Comparison of ENCODE assay signal across 9 cellular contexts in the genomic region with DNA sequence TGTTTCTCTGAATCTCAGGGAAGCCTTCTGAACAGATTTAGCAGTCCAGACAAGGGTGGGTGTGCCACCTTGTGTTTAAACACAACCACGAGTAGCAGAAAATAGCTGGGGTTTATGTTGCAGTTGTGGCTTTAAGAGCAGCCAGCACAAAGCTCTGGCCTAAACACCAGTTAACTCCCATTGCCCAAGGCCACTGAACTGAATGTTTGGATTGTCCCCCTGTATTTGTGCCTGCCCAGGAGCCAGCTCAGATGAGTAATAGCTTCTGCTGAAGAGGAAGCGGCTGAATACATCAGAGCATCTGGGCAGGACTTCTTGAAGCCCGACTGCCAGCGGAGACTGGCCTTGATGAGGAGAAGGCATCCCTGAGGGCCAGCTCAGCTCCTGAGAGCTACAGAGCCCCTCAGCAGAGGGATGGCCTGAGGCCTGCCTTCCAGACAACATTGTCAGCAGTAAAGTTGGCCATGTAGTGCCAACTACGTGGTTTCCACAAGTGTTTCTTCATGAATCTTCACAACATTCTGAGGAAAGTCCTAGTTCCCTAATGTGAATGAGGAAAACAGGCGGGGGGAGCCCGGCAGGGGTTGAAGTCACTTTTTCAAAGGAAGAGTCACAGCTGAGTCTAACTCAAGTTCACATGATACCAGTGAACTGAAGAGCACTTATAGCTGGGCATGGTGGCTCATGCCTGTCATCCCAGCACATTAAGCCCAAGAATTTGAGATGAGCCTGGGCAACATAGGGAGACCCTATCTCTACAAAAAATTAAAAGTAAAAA.
DNase-seq lines count a peak whose midpoint lies in the region; ATAC-seq, FAIRE-seq and TF ChIP-seq lines count a peak whose summit lies in the region.
"Had no signal": no experiment of that assay in that cellular context is flagged by ENCODE, and none has a peak within 500 bp of the region (broad histone marks: within the 10 kb centered on the region; RNA-seq: fewer than 3 reads in every experiment).

No MANE protein-coding gene starts in this region.

- peaks cover 30% of the 10 kb centered on the region for H3K4me1 Mint-ChIP-seq in osteocyte (ENCODE audit: unreplicated experiment)

- DNase-seq in ELF-1 (ENCODE audit: low read depth, low spot score) (peak; percentile 34), RPMI7951 (ENCODE audit: low read depth) (peak; percentile 99), fibroblast of gingiva (ENCODE audit: low read depth) (peak; percentile 94), osteocyte (ENCODE audit: extremely low spot score, unreplicated experiment) (no peak), RCC 7860 (ENCODE audit: low spot score) (no peak), 8988T (no peak), NCI-H82 (lab: John Stamatoyannopoulos, UW) (no peak)
- DNase-seq: activated CD4-positive, CD25-positive, alpha-beta regulatory T cell treated with anti-CD3 and anti-CD28 coated beads, Interleukin-2, amount 50 U/mL, for 72 hours had no signal

- H3K27me3 Mint-ChIP-seq in osteocyte (ENCODE audit: unreplicated experiment) = no peaks in the 10 kb centered on the region

- peak; percentile 60 for TF ChIP-seq CTCF in osteocyte (IDR thresholded peaks at IDR 0.05)

- H3K4me3 Mint-ChIP-seq in osteocyte (ENCODE audit: unreplicated experiment) = peak overlapping the region; percentile 27

- no peaks in the 10 kb centered on the region for H3K9me3 Mint-ChIP-seq in osteocyte (ENCODE audit: unreplicated experiment)

- no peak for ATAC-seq in HG02885 (IDR thresholded peaks at IDR 0.05; ENCODE audit: poor library complexity, unreplicated experiment)

- no peaks in the 10 kb centered on the region for H3K36me3 Mint-ChIP-seq in osteocyte (ENCODE audit: unreplicated experiment)

- peak overlapping the region; percentile 89 for H3K27ac Mint-ChIP-seq in osteocyte (ENCODE audit: unreplicated experiment)

- FAIRE-seq in RCC 7860 (lab: Jason Lieb, UNC) = no peak

Comparison
In these comparisons a context has a peak if more than half of its experiments do, and no peak if none do; other contexts are left out.
1. DNase-seq: peak in ELF-1 (single experiment), RPMI7951 (single experiment) and fibroblast of gingiva (single experiment); none in osteocyte (single experiment), RCC 7860 (single experiment), 8988T (single experiment) and NCI-H82 (single experiment).